25 cellular contexts compared by ENCODE assay signal in the genomic region with DNA sequence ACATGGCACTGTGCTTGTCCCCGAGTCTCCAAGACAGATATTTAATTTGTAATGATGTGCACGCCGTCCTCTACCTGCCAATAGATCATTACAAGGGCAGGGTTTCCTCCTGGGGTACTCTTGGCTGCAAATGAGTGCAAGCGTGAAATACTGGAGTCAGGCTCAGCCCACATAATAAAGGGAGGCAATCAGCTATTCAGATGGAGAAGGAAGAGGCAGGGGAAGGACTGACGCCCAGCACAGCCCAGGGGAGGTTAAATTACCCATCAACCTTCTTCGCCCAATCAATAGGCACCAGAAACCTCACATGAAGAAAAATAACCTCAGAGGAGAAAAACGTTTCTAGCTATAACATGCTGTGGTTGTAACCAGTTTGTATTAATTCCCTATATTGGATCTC.
"Had no signal": no experiment of that assay in that cellular context is flagged by ENCODE, and none has a peak within 500 bp of the region (broad histone marks: within the 10 kb centered on the region; RNA-seq: fewer than 3 reads in every experiment).

No MANE protein-coding gene starts in this region.

- H3K4me1 ChIP-seq: heart left ventricle had no signal

- DNase-seq: activated B cell treated with CpG ODN at 0.5 μM for 24 hours; activated CD4-positive, alpha-beta T cell treated with anti-CD3 and anti-CD28 coated beads for 48 hours; activated CD4-positive, alpha-beta T cell treated with anti-CD3 and anti-CD28 coated beads, Interleukin-2, amount 50 U/mL, for 1 hour; activated CD4-positive, alpha-beta T cell treated with anti-CD3 and anti-CD28 coated beads, Interleukin-2, amount 50 U/mL, for 48 hours; activated CD8-positive, alpha-beta memory T cell treated with anti-CD3 and anti-CD28 coated beads for 24 hours; activated CD8-positive, alpha-beta T cell treated with anti-CD3 and anti-CD28 coated beads for 36 hours; activated gamma-delta T cell; activated naive CD4-positive, alpha-beta T cell; activated naive CD4-positive, alpha-beta T cell treated with anti-CD3 and anti-CD28 coated beads, Interleukin-2, amount 10 ng/mL, durations not matched to agents 7 days and 5 days; activated naive CD8-positive, alpha-beta T cell treated with anti-CD3 and anti-CD28 coated beads, Interleukin-2, amount 10 ng/mL, durations not matched to agents 7 days and 5 days; activated T-cell treated with anti-CD3 and anti-CD28 coated beads, Interleukin-2, amount 50 U/mL, for 48 hours; anterior cingulate cortex; brain microvascular endothelial cell; cortex of kidney; effector CD8-positive, alpha-beta T cell; endodermal cell; foreskin fibroblast; heart left ventricle; T-helper 2 cell had no signal

- H3K27me3 ChIP-seq: brain microvascular endothelial cell, heart left ventricle had no signal

- H3K9me3 Mint-ChIP-seq: activated B cell treated with CpG ODN at 0.5 μM for 24 hours; activated CD8-positive, alpha-beta T cell treated with anti-CD3 and anti-CD28 coated beads for 36 hours; activated naive CD4-positive, alpha-beta T cell treated with anti-CD3 and anti-CD28 coated beads, Interleukin-2, amount 10 ng/mL, durations not matched to agents 7 days and 5 days; activated naive CD4-positive, alpha-beta T cell treated with anti-CD3 and anti-CD28 coated beads, Interleukin-2, amount 50 U/mL, for 72 hours; activated naive CD8-positive, alpha-beta T cell treated with anti-CD3 and anti-CD28 coated beads, Interleukin-2, amount 10 ng/mL, durations not matched to agents 7 days and 5 days; activated T-helper 1 cell treated with anti-CD3 and anti-CD28 coated beads, Interleukin-12 subunit alpha, Interleukin-12 subunit beta, Interleukin-2, Interleukin-4 antibody, amounts not matched to agents 30 ng/mL and 10 ng/mL and 1 ng/mL, durations not matched to agents 14 hours and 24 hours and 36 hours; endodermal cell had no signal

- H3K27me3 Mint-ChIP-seq: activated B cell treated with CpG ODN at 0.5 μM for 24 hours; activated CD8-positive, alpha-beta T cell treated with anti-CD3 and anti-CD28 coated beads for 36 hours; activated naive CD4-positive, alpha-beta T cell treated with anti-CD3 and anti-CD28 coated beads, Interleukin-2, amount 10 ng/mL, durations not matched to agents 7 days and 5 days; activated naive CD8-positive, alpha-beta T cell treated with anti-CD3 and anti-CD28 coated beads, Interleukin-2, amount 10 ng/mL, durations not matched to agents 7 days and 5 days; central memory CD8-positive, alpha-beta T cell had no signal

- H3K27ac ChIP-seq: brain microvascular endothelial cell, heart left ventricle, VCaP had no signal

- H3K9me3 ChIP-seq: heart left ventricle had no signal

- ATAC-seq: activated CD4-positive, CD25-positive, alpha-beta regulatory T cell treated with anti-CD3 and anti-CD28 coated beads, Interleukin-2, amount 50 U/mL, for 24 hours; activated CD8-positive, alpha-beta T cell treated with anti-CD3 and anti-CD28 coated beads for 36 hours; activated naive CD4-positive, alpha-beta T cell treated with anti-CD3 and anti-CD28 coated beads, Interleukin-2, amount 50 U/mL, for 72 hours; esophagus mucosa; heart left ventricle had no signal

- H3K4me3 ChIP-seq: heart left ventricle had no signal

- H3K4me1 Mint-ChIP-seq: activated B cell treated with CpG ODN at 0.5 μM for 24 hours; activated naive CD4-positive, alpha-beta T cell treated with anti-CD3 and anti-CD28 coated beads, Interleukin-2, amount 10 ng/mL, durations not matched to agents 7 days and 5 days; activated naive CD8-positive, alpha-beta T cell treated with anti-CD3 and anti-CD28 coated beads, Interleukin-2, amount 10 ng/mL, durations not matched to agents 7 days and 5 days; central memory CD8-positive, alpha-beta T cell had no signal

- H3K27ac Mint-ChIP-seq: activated B cell treated with CpG ODN at 0.5 μM for 24 hours; activated CD8-positive, alpha-beta T cell treated with anti-CD3 and anti-CD28 coated beads for 36 hours; activated naive CD4-positive, alpha-beta T cell treated with anti-CD3 and anti-CD28 coated beads, Interleukin-2, amount 10 ng/mL, durations not matched to agents 7 days and 5 days; activated naive CD4-positive, alpha-beta T cell treated with anti-CD3 and anti-CD28 coated beads, Interleukin-2, amount 50 U/mL, for 72 hours; activated naive CD8-positive, alpha-beta T cell treated with anti-CD3 and anti-CD28 coated beads, Interleukin-2, amount 10 ng/mL, durations not matched to agents 7 days and 5 days; activated T-helper 1 cell treated with anti-CD3 and anti-CD28 coated beads, Interleukin-12 subunit alpha, Interleukin-12 subunit beta, Interleukin-2, Interleukin-4 antibody, amounts not matched to agents 30 ng/mL and 10 ng/mL and 1 ng/mL, durations not matched to agents 14 hours and 24 hours and 36 hours; endodermal cell had no signal

- H3K4me3 Mint-ChIP-seq: activated B cell treated with CpG ODN at 0.5 μM for 24 hours; activated CD8-positive, alpha-beta T cell treated with anti-CD3 and anti-CD28 coated beads for 36 hours; activated naive CD4-positive, alpha-beta T cell treated with anti-CD3 and anti-CD28 coated beads, Interleukin-2, amount 10 ng/mL, durations not matched to agents 7 days and 5 days; activated naive CD8-positive, alpha-beta T cell treated with anti-CD3 and anti-CD28 coated beads, Interleukin-2, amount 10 ng/mL, durations not matched to agents 7 days and 5 days; activated T-helper 1 cell treated with anti-CD3 and anti-CD28 coated beads, Interleukin-12 subunit alpha, Interleukin-12 subunit beta, Interleukin-2, Interleukin-4 antibody, amounts not matched to agents 30 ng/mL and 10 ng/mL and 1 ng/mL, durations not matched to agents 14 hours and 24 hours and 36 hours; central memory CD8-positive, alpha-beta T cell; endodermal cell had no signal

- H3K36me3 ChIP-seq: brain microvascular endothelial cell, heart left ventricle had no signal

- H3K36me3 Mint-ChIP-seq: activated naive CD4-positive, alpha-beta T cell treated with anti-CD3 and anti-CD28 coated beads, Interleukin-2, amount 10 ng/mL, durations not matched to agents 7 days and 5 days; activated naive CD4-positive, alpha-beta T cell treated with anti-CD3 and anti-CD28 coated beads, Interleukin-2, amount 50 U/mL, for 72 hours; activated naive CD8-positive, alpha-beta T cell treated with anti-CD3 and anti-CD28 coated beads, Interleukin-2, amount 10 ng/mL, durations not matched to agents 7 days and 5 days had no signal
